ENCODE assay signal across 8 cellular contexts in genomic region chr3:71926242-71926560, GRCh38.
A peak's percentile ranks its signal among the peaks of the same experiment; 100 is the strongest.
DNase-seq lines count a peak whose midpoint lies in the region; ATAC-seq and TF ChIP-seq lines count a peak whose summit lies in the region.

No MANE protein-coding gene starts in this region.

- CTCF ChIA-PET in activated CD8-positive, alpha-beta T cell treated with anti-CD3 and anti-CD28 coated beads for 36 hours (lab: Charles Lee): interaction anchor here (0.8 kb wide), 1 partner anchor 26 kb away, joined by 3 read pairs; no protein-coding TSS in a partner anchor

- H3K27ac ChIP-seq in left ventricle myocardium inferior (replicated peaks) (no peak overlapping the region), left lung (no peak overlapping the region)

- H3K9me3 Mint-ChIP-seq in activated CD8-positive, alpha-beta T cell treated with anti-CD3 and anti-CD28 coated beads for 36 hours: no peaks in the 10 kb centered on the region

- H3K36me3 ChIP-seq in left ventricle myocardium inferior: no peaks in the 10 kb centered on the region
- no peaks in the 10 kb centered on the region for H3K36me3 ChIP-seq in left lung

- peaks cover 6% of the 10 kb centered on the region for H3K4me1 ChIP-seq in left ventricle myocardium inferior
- no peaks in the 10 kb centered on the region for H3K4me1 ChIP-seq in left lung

- TF ChIP-seq CTCF in left ventricle myocardium inferior (IDR thresholded peaks at IDR 0.05; ENCODE audit: borderline replicate concordance) (peak; percentile 33), left lung (IDR thresholded peaks at IDR 0.05) (peak; percentile 12 to 23)
- TF ChIP-seq CTCF in activated CD8-positive, alpha-beta T cell treated with anti-CD3 and anti-CD28 coated beads for 36 hours (IDR thresholded peaks at IDR 0.05): no peak

- no peak overlapping the region for H3K4me3 Mint-ChIP-seq in activated CD8-positive, alpha-beta T cell treated with anti-CD3 and anti-CD28 coated beads for 36 hours

- no peaks in the 10 kb centered on the region for H3K9me3 ChIP-seq in left ventricle myocardium inferior (replicated peaks)
- no peaks in the 10 kb centered on the region for H3K9me3 ChIP-seq in left lung

- H3K4me1 Mint-ChIP-seq in activated CD8-positive, alpha-beta T cell treated with anti-CD3 and anti-CD28 coated beads for 36 hours (ENCODE audit: low read depth): peaks cover 3% of the 10 kb centered on the region

- intact Hi-C loops in left ventricle myocardium inferior (cut with micrococcal nuclease): no loop called here
- intact Hi-C loops in cardiac septum (cut with DNase I): no loop called here
- intact Hi-C loops in activated CD8-positive, alpha-beta T cell treated with anti-CD3 and anti-CD28 coated beads for 36 hours (cut with micrococcal nuclease): no loop called here
- intact Hi-C loops in left lung (cut with DNase I): no loop called here

- H3K27me3 ChIP-seq in left ventricle myocardium inferior (ENCODE audit: low read depth): peaks cover 17% of the 10 kb centered on the region
- H3K27me3 ChIP-seq in left lung: peaks cover 0 to 9% of the 10 kb centered on the region in 2 donors

- no peak for ATAC-seq in activated CD8-positive, alpha-beta T cell treated with anti-CD3 and anti-CD28 coated beads for 36 hours
- ATAC-seq in left lung: peak; percentile 70
- ATAC-seq in GM21515 (IDR thresholded peaks at IDR 0.05; ENCODE audit: unreplicated experiment): no peak
- ATAC-seq in GM19455 (IDR thresholded peaks at IDR 0.05; ENCODE audit: unreplicated experiment): no peak

- H3K27ac Mint-ChIP-seq in activated CD8-positive, alpha-beta T cell treated with anti-CD3 and anti-CD28 coated beads for 36 hours: no peak overlapping the region

- H3K4me3 ChIP-seq in left ventricle myocardium inferior (no peak overlapping the region), left lung (no peak overlapping the region)

- H3K27me3 Mint-ChIP-seq in activated CD8-positive, alpha-beta T cell treated with anti-CD3 and anti-CD28 coated beads for 36 hours: no peaks in the 10 kb centered on the region

- no peaks in the 10 kb centered on the region for H3K36me3 Mint-ChIP-seq in activated CD8-positive, alpha-beta T cell treated with anti-CD3 and anti-CD28 coated beads for 36 hours (ENCODE audit: low read depth)

- POLR2A ChIA-PET in activated CD8-positive, alpha-beta T cell treated with anti-CD3 and anti-CD28 coated beads for 36 hours (lab: Charles Lee): no interaction called here

- no peak for DNase-seq in left ventricle myocardium inferior
- no peak for DNase-seq in cardiac septum (ENCODE audit: low spot score)
- peak; percentile 6 for DNase-seq in LHCN-M2 (ENCODE audit: low read depth)
- DNase-seq in activated CD8-positive, alpha-beta T cell treated with anti-CD3 and anti-CD28 coated beads for 36 hours: peak; percentile 40
- DNase-seq in left lung: no peak
- no peak for DNase-seq in activated gamma-delta T cell (lab: John Stamatoyannopoulos, UW)

Comparison
In these comparisons a context has a peak if more than half of its experiments do, and no peak if none do; other contexts are left out.
1. DNase-seq: peak in LHCN-M2 (single experiment) and activated CD8-positive, alpha-beta T cell treated with anti-CD3 and anti-CD28 coated beads for 36 hours (single experiment); none in left ventricle myocardium inferior (single experiment), cardiac septum (single experiment), left lung (0 of 2) and activated gamma-delta T cell (single experiment).